In genomic region chr9:90873422-90873821, GRCh38 we compare ENCODE assay signal across 23 cellular contexts.
"Had no signal": no experiment of that assay in that cellular context is flagged by ENCODE, and none has a peak within 500 bp of the region (broad histone marks: within the 10 kb centered on the region; RNA-seq: fewer than 3 reads in every experiment).

No MANE protein-coding gene starts in this region.

- H3K9me3 Mint-ChIP-seq: activated CD4-positive, alpha-beta memory T cell treated with anti-CD3 and anti-CD28 coated beads for 36 hours; activated CD4-positive, alpha-beta T cell treated with anti-CD3 and anti-CD28 coated beads, Interleukin-2, amount 10 ng/mL, durations not matched to agents 7 days and 5 days; activated naive CD4-positive, alpha-beta T cell treated with anti-CD3 and anti-CD28 coated beads for 36 hours; activated T-cell treated with anti-CD3 and anti-CD28 coated beads, Interleukin-2, amount 50 U/mL, for 4 hours; activated T-helper 17 cell treated with anti-CD3 and anti-CD28 coated beads, Interleukin-2, amount 50 U/mL, for 72 hours; IgD-negative memory B cell had no signal

- H3K4me3 Mint-ChIP-seq: activated CD4-positive, alpha-beta memory T cell treated with anti-CD3 and anti-CD28 coated beads for 36 hours; activated CD4-positive, alpha-beta T cell treated with anti-CD3 and anti-CD28 coated beads, Interleukin-2, amount 10 ng/mL, durations not matched to agents 7 days and 5 days; activated naive CD4-positive, alpha-beta T cell treated with anti-CD3 and anti-CD28 coated beads for 36 hours; activated naive CD8-positive, alpha-beta T cell; activated T-cell treated with anti-CD3 and anti-CD28 coated beads, Interleukin-2, amount 50 U/mL, for 4 hours; activated T-helper 17 cell treated with anti-CD3 and anti-CD28 coated beads, Interleukin-2, amount 50 U/mL, for 72 hours; brain; IgD-negative memory B cell had no signal

- H3K36me3 Mint-ChIP-seq: activated CD4-positive, alpha-beta memory T cell treated with anti-CD3 and anti-CD28 coated beads for 36 hours; activated naive CD8-positive, alpha-beta T cell; brain had no signal

- H3K4me1 Mint-ChIP-seq: activated CD4-positive, alpha-beta T cell treated with anti-CD3 and anti-CD28 coated beads, Interleukin-2, amount 10 ng/mL, durations not matched to agents 7 days and 5 days; activated T-helper 17 cell treated with anti-CD3 and anti-CD28 coated beads, Interleukin-2, amount 50 U/mL, for 72 hours had no signal

- ATAC-seq: activated T-cell treated with anti-CD3 and anti-CD28 coated beads, Interleukin-2, amount 50 U/mL, for 4 hours; Panc1 had no signal

- DNase-seq: activated CD4-positive, alpha-beta memory T cell treated with anti-CD3 and anti-CD28 coated beads for 36 hours; activated CD4-positive, alpha-beta T cell treated with anti-CD3 and anti-CD28 coated beads, Interleukin-2, amount 10 ng/mL, durations not matched to agents 7 days and 5 days; activated CD4-positive, CD25-positive, alpha-beta regulatory T cell; activated gamma-delta T cell; activated naive CD4-positive, alpha-beta T cell treated with anti-CD3 and anti-CD28 coated beads for 36 hours; activated T-cell treated with anti-CD3 and anti-CD28 coated beads, Interleukin-2, amount 50 U/mL, for 4 hours; amygdala; KG1; NCI-H1048; NCI-H1417 treated with DMSO at 0.1 percent for 48 hours; NCI-H1694; NCI-H526 treated with DMSO at 0.1 percent for 48 hours; NCI-H82; OCI-M1; Right ventricle myocardium superior; SJCRH30; SK-N-SH; T-helper 1 cell had no signal

- H3K27me3 Mint-ChIP-seq: IgD-negative memory B cell had no signal

- H3K27ac Mint-ChIP-seq: activated CD4-positive, alpha-beta memory T cell treated with anti-CD3 and anti-CD28 coated beads for 36 hours; activated CD4-positive, alpha-beta T cell treated with anti-CD3 and anti-CD28 coated beads, Interleukin-2, amount 10 ng/mL, durations not matched to agents 7 days and 5 days; activated naive CD4-positive, alpha-beta T cell treated with anti-CD3 and anti-CD28 coated beads for 36 hours; activated naive CD8-positive, alpha-beta T cell; activated T-helper 17 cell treated with anti-CD3 and anti-CD28 coated beads, Interleukin-2, amount 50 U/mL, for 72 hours; brain had no signal
